18 cellular contexts compared by ENCODE assay signal in the genomic region with DNA sequence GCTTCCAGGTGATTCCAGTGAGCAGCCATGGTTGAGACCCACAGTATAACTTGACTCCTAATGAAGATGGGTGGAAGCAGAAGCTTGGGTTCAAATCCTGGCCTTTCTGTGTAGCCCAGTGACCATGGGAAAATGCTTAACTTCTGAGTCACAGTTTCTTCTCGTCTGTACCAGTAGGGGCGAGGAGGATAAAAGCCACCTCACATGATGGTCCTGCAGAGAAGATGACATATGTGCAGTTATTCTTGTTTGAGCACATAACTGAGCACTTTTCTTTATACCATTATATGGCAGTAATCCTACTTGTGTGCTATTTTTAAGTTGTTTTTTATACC. TPM values are rescaled to one million over a fixed set of nuclear protein-coding genes. Genes with fewer than 3 reads are reported as not detected.
DNase-seq lines count a peak whose midpoint lies in the region; ATAC-seq, FAIRE-seq and TF ChIP-seq lines count a peak whose summit lies in the region.
"Had no signal": no experiment of that assay in that cellular context is flagged by ENCODE, and none has a peak within 500 bp of the region (broad histone marks: within the 10 kb centered on the region; RNA-seq: fewer than 3 reads in every experiment).

No MANE protein-coding gene starts in this region.

- peaks cover 11 to 28% (median 19%) of the 10 kb centered on the region in 11 experiments for H3K27me3 ChIP-seq in BLaER1 treated with 17β-estradiol and CSF1 and Interleukin-3, amounts not matched to agents 10 nM and 100 nM
- H3K27me3 ChIP-seq in Loucy (ENCODE audit: insufficient read depth, low read length, poor library complexity, severe bottlenecking) (no peaks in the 10 kb centered on the region), K562 (ENCODE audit: control insufficient read depth in 2 of 2, insufficient read depth in 2 of 2, low read length in 2 of 2) (no peaks in the 10 kb centered on the region), neural progenitor cell (no peaks in the 10 kb centered on the region)

- no peak overlapping the region for H3K27ac Mint-ChIP-seq in neural progenitor cell

- no peak for ATAC-seq in K562
- ATAC-seq: GM12878 had no signal

- H3K9ac ChIP-seq in BLaER1 treated with 17β-estradiol and CSF1 and Interleukin-3, amounts not matched to agents 10 nM and 100 nM, result peak overlapping the region in 1 of 11 experiments; percentile 22; a peak in 1 of 22 replicates
- H3K9ac ChIP-seq in Loucy (ENCODE audit: low read depth, low read length, poor library complexity, severe bottlenecking) (peak overlapping the region; percentile 7), K562 (ENCODE audit: insufficient read depth in 1 of 2, low read depth in 2 of 2, low read length in 2 of 2) (no peak overlapping the region; a peak in 1 of 4 replicates), neural progenitor cell (no peak overlapping the region)

- H3K27me3 Mint-ChIP-seq in neural progenitor cell (ENCODE audit: insufficient read depth, low read depth), result peaks cover 8% of the 10 kb centered on the region

- TF ChIP-seq CTCF in Loucy (conservative IDR thresholded peaks at IDR 0.05; ENCODE audit: low read length) (no peak), K562 (IDR thresholded peaks at IDR 0.05 in 2 of 3, conservative IDR thresholded peaks at IDR 0.05 in 1 of 3; ENCODE audit: insufficient read depth in 2 of 3, low read depth in 1 of 3, low read length in 3 of 3) (no peak), neural progenitor cell (IDR thresholded peaks at IDR 0.05) (no peak)

- H3K4me3 Mint-ChIP-seq in neural progenitor cell, result no peak overlapping the region
- H3K4me3 Mint-ChIP-seq: central memory CD8-positive, alpha-beta T cell had no signal

- H3K9me3 Mint-ChIP-seq in neural progenitor cell, result no peaks in the 10 kb centered on the region
- H3K9me3 Mint-ChIP-seq: central memory CD8-positive, alpha-beta T cell had no signal

- peaks cover 35% of the 10 kb centered on the region for H3K4me1 Mint-ChIP-seq in neural progenitor cell

- H3K36me3 ChIP-seq in BLaER1 treated with 17β-estradiol and CSF1 and Interleukin-3, amounts not matched to agents 10 nM and 100 nM, result peaks cover 38 to 80% (median 64%) of the 10 kb centered on the region in 11 experiments
- peaks cover 40% of the 10 kb centered on the region; the same call in 1 of the 2 replicates for H3K36me3 ChIP-seq in Loucy (ENCODE audit: insufficient read depth, low read length)
- H3K36me3 ChIP-seq in K562 (ENCODE audit: control insufficient read depth, insufficient read depth, low read length), result peaks cover 60% of the 10 kb centered on the region
- H3K36me3 ChIP-seq in neural progenitor cell, result no peaks in the 10 kb centered on the region

- H3F3A ChIP-seq in Loucy (ENCODE audit: low read depth) (no peaks in the 10 kb centered on the region), neural progenitor cell (ENCODE audit: low read depth) (peaks cover 25% of the 10 kb centered on the region)

- no peaks in the 10 kb centered on the region for H3K9me2 ChIP-seq in Loucy (replicated peaks; ENCODE audit: low read depth, low read length)

- H2AFZ ChIP-seq in Loucy (ENCODE audit: low read length) (no peak overlapping the region), K562 (ENCODE audit: low read depth, low read length) (no peak overlapping the region), neural progenitor cell (replicated peaks) (no peak overlapping the region)

- BruUV-seq in K562 (replicated peaks; lab: Mats Ljungman, UMichigan), result no TSS peak

- H3K4me3 ChIP-seq in BLaER1 treated with 17β-estradiol and CSF1 and Interleukin-3, amounts not matched to agents 10 nM and 100 nM, result no peak overlapping the region
- H3K4me3 ChIP-seq in Loucy (ENCODE audit: low read length, poor library complexity, severe bottlenecking) (no peak overlapping the region), K562 (no peak overlapping the region), neural progenitor cell (no peak overlapping the region)
- H3K4me3 ChIP-seq: GM12878, prostate gland had no signal

- POLR2A ChIA-PET in K562 (lab: Yijun Ruan, JAX), result interaction anchor here (0.6 to 1.0 kb wide), 3 partner anchors 10 to 1163 kb away, joined by 3 read pairs; no protein-coding TSS in a partner anchor

- DNase-seq in K562 (ENCODE audit: extremely low read depth in 1 of 4, low spot score in 3 of 4), result no peak
- peak; percentile 36 for DNase-seq in glomerular visceral epithelial cell (ENCODE audit: extremely low spot score)
- DNase-seq in DMS 273 treated with DMSO at 0.1 percent for 48 hours (lab: John Stamatoyannopoulos, UW), result no peak
- DNase-seq in effector CD4-positive, alpha-beta T cell, result no peak
- DNase-seq in neural progenitor cell (ENCODE audit: low spot score), result no peak
- no peak for DNase-seq in DMS114 treated with DMSO at 0.1 percent for 48 hours (lab: John Stamatoyannopoulos, UW; ENCODE audit: unreplicated experiment)
- DNase-seq: activated naive CD4-positive, alpha-beta T cell; NCI-H510A; Right ventricle myocardium superior; stimulated activated CD4-positive, alpha-beta T cell treated with anti-CD3 and anti-CD28 coated beads, Interleukin-1b, Interleukin-23, amount 100 ng/mL, for 48 hours had no signal

- peak overlapping the region in 2 of 11 experiments; percentile 32 to 55; a peak in 3 of 22 replicates for H3K27ac ChIP-seq in BLaER1 treated with 17β-estradiol and CSF1 and Interleukin-3, amounts not matched to agents 10 nM and 100 nM
- H3K27ac ChIP-seq in K562 (ENCODE audit: extremely low read depth, low read depth, low read length) (no peak overlapping the region), neural progenitor cell (no peak overlapping the region)
- H3K27ac ChIP-seq: prostate gland had no signal

- H4K20me1 ChIP-seq in BLaER1 treated with 17β-estradiol and CSF1 and Interleukin-3, amounts not matched to agents 10 nM and 100 nM, result peaks cover 33 to 92% (median 83%) of the 10 kb centered on the region in 11 experiments; a peak in 21 of 22 replicates
- peaks cover 27% of the 10 kb centered on the region for H4K20me1 ChIP-seq in Loucy (ENCODE audit: insufficient read depth, low read length, poor library complexity, severe bottlenecking)
- peaks cover 5% of the 10 kb centered on the region; the same call in 1 of the 2 replicates for H4K20me1 ChIP-seq in K562 (replicated peaks; ENCODE audit: control insufficient read depth, insufficient read depth, low read length)
- H4K20me1 ChIP-seq in neural progenitor cell (ENCODE audit: low read depth), result peaks cover 26% of the 10 kb centered on the region

- no peak for TF ChIP-seq EP300 in K562 (IDR thresholded peaks at IDR 0.05; ENCODE audit: low read length)

- peaks cover 22% of the 10 kb centered on the region for H3K36me3 Mint-ChIP-seq in neural progenitor cell

- peaks cover 45 to 73% (median 66%) of the 10 kb centered on the region in 10 experiments for H3K4me1 ChIP-seq in BLaER1 treated with 17β-estradiol and CSF1 and Interleukin-3, amounts not matched to agents 10 nM and 100 nM
- H3K4me1 ChIP-seq in Loucy (ENCODE audit: insufficient read depth, low read length, poor library complexity, severe bottlenecking) (peaks cover 42% of the 10 kb centered on the region), K562 (replicated peaks in 1 of 2; ENCODE audit: control insufficient read depth in 2 of 2, insufficient read depth in 2 of 2, low read length in 2 of 2) (peaks cover 10 to 24% of the 10 kb centered on the region in 2 experiments; a peak in 4 of 5 replicates), neural progenitor cell (peaks cover 6% of the 10 kb centered on the region)

- peak; percentile 35 for FAIRE-seq in K562 (lab: Jason Lieb, UNC)
- FAIRE-seq: GM12878, H1, islet of Langerhans, urothelium cell line had no signal

- intact Hi-C loops in K562 (cut with micrococcal nuclease), result no loop called here

- TF ChIP-seq RAD21 in K562 (CRISPR knock-in tag; conservative IDR thresholded peaks at IDR 0.05 in 1 of 2, IDR thresholded peaks at IDR 0.05 in 1 of 2), result no peak

- H3K9me3 ChIP-seq in BLaER1 treated with 17β-estradiol and CSF1 and Interleukin-3, amounts not matched to agents 10 nM and 100 nM (replicated peaks in 1 of 11), result no peaks in the 10 kb centered on the region
- no peaks in the 10 kb centered on the region for H3K9me3 ChIP-seq in Loucy (ENCODE audit: insufficient read depth, low read depth, low read length)
- H3K9me3 ChIP-seq in K562 (replicated peaks; ENCODE audit: control insufficient read depth, insufficient read depth, low read depth, low read length), result no peaks in the 10 kb centered on the region
- no peaks in the 10 kb centered on the region for H3K9me3 ChIP-seq in neural progenitor cell (ENCODE audit: low read depth)
- H3K9me3 ChIP-seq: prostate gland had no signal

- no peaks in the 10 kb centered on the region for H3K9me1 ChIP-seq in K562 (ENCODE audit: control insufficient read depth, insufficient read depth, low read length)

- peak overlapping the region; percentile 2 to 94 (median 65); a peak in 15 of 22 replicates for H3K4me2 ChIP-seq in BLaER1 treated with 17β-estradiol and CSF1 and Interleukin-3, amounts not matched to agents 10 nM and 100 nM
- H3K4me2 ChIP-seq in Loucy (ENCODE audit: low read depth, low read length, poor library complexity, severe bottlenecking) (peak overlapping the region; percentile 95), K562 (ENCODE audit: insufficient read depth, low read length) (no peak overlapping the region), neural progenitor cell (no peak overlapping the region)

- WGBS in K562 (ENCODE audit: insufficient coverage, low coverage, missing lambda C conversion rate), result 54% methylated on average over 2 of the region's 2 CpGs

- in situ Hi-C loops in K562 (cut with MboI), result no loop called here

- CTCF ChIA-PET in K562 (lab: Yijun Ruan, JAX; ENCODE audit: low intra/inter-chr PET ratio), result no interaction called here

- TF ChIP-seq POLR2A in K562 (conservative IDR thresholded peaks at IDR 0.05), result no peak

- peaks cover 54% of the 10 kb centered on the region for H3K79me2 ChIP-seq in Loucy (ENCODE audit: insufficient read depth, low read length)
- H3K79me2 ChIP-seq in K562 (ENCODE audit: control insufficient read depth, insufficient read depth, low read length), result peaks cover 52% of the 10 kb centered on the region
- H3K79me2 ChIP-seq in neural progenitor cell (ENCODE audit: low read depth), result peaks cover 38% of the 10 kb centered on the region

RNA-seq across cellular contexts. Expression of a gene that starts 5.0 kb away (rescaled TPM):
- total RNA-seq in K562 (2011; cell fraction: chromatin; rRNA removed; ENCODE audit: low replicate concordance), result 15.1 and 39.4 TPM in 2 replicates
- total RNA-seq in K562 (2011; cell fraction: nucleolus; rRNA removed), result 48.2 and 68.0 TPM in 2 replicates
- 65.5 and 90.9 TPM in 2 replicates for total RNA-seq in K562 (2011; cell fraction: nucleoplasm; rRNA removed)
- total RNA-seq in K562 (2014; rRNA removed) (26.8 and 48.2 TPM in 2 replicates), K562 (2014; rRNA removed; fragmentation: Illumina TruSeq; extraction: Trizol) (23.3 and 30.5 TPM in 2 replicates), K562 (2015; rRNA removed; fragmentation: Illumina TruSeq; extraction: Trizol) (31.3 and 32.7 TPM in 2 replicates), K562 (2021) (69.8 and 79.0 TPM in 2 replicates), neural progenitor cell (ENCODE audit: low replicate concordance) (22.4 and 23.6 TPM in 2 replicates)
- polyA plus RNA-seq in K562 (2011; rRNA removed) (16.2 and 24.9 TPM in 2 replicates), K562 (2014; fragmentation: Illumina TruSeq; extraction: Trizol) (71.3 and 83.1 TPM in 2 replicates), K562 (2014; fragmentation: Nextera tagmentation; extraction: Ambion mirVana) (10 to 100 TPM in 1 of 2 experiments, 1 to 10 TPM in 1; 9.2 to 18.3 TPM), K562 (2014; rRNA removed) (31.7 and 44.0 TPM in 2 replicates)
- 21.6 and 39.6 TPM in 2 replicates for polyA plus RNA-seq in K562 (2011; cell fraction: cytosol; rRNA removed)
- 16.5 and 20.7 TPM in 2 replicates for polyA plus RNA-seq in K562 (2011; cell fraction: nucleus; rRNA removed)
- 43.2 and 51.4 TPM in 2 replicates for polyA plus RNA-seq in K562 (2012)
- polyA minus RNA-seq in K562 (2011; rRNA and poly(A)+ RNA removed), result 10.7 and 12.1 TPM in 2 replicates
- polyA minus RNA-seq in K562 (2011; cell fraction: cytosol; rRNA and poly(A)+ RNA removed), result 20.4 and 24.0 TPM in 2 replicates
- 5.5 and 8.0 TPM in 2 replicates for polyA minus RNA-seq in K562 (2011; cell fraction: nucleus; rRNA and poly(A)+ RNA removed)

RNA-seq across cellular contexts. Expression of a gene that starts 5.4 kb away (rescaled TPM):
- total RNA-seq in K562 (2011; cell fraction: chromatin; rRNA removed; ENCODE audit: low replicate concordance), result 0.77 and 2.6 TPM in 2 replicates
- 1.4 and 2.5 TPM in 2 replicates for total RNA-seq in K562 (2011; cell fraction: nucleolus; rRNA removed)
- 1.2 and 2.1 TPM in 2 replicates for total RNA-seq in K562 (2011; cell fraction: nucleoplasm; rRNA removed)
- total RNA-seq in K562 (2014; rRNA removed) (0.12 and 0.14 TPM in 2 replicates), K562 (2014; rRNA removed; fragmentation: Illumina TruSeq; extraction: Trizol) (not detected in 2 replicates), K562 (2015; rRNA removed; fragmentation: Illumina TruSeq; extraction: Trizol) (0.04 TPM in 1 of 2 replicates, not detected in the other), K562 (2021) (0.24 and 0.47 TPM in 2 replicates), neural progenitor cell (ENCODE audit: low replicate concordance) (34.0 and 77.2 TPM in 2 replicates)
- polyA plus RNA-seq in K562 (2011; rRNA removed) (0.18 and 0.20 TPM in 2 replicates), K562 (2014; fragmentation: Illumina TruSeq; extraction: Trizol) (not detected in 2 replicates), K562 (2014; fragmentation: Nextera tagmentation; extraction: Ambion mirVana) (not detected), K562 (2014; rRNA removed) (0.93 and 1.1 TPM in 2 replicates)
- 0.03 and 0.30 TPM in 2 replicates for polyA plus RNA-seq in K562 (2011; cell fraction: cytosol; rRNA removed)
- polyA plus RNA-seq in K562 (2011; cell fraction: nucleus; rRNA removed), result 1.1 and 3.4 TPM in 2 replicates
- 0.12 and 0.26 TPM in 2 replicates for polyA plus RNA-seq in K562 (2012)
- 0.15 and 0.46 TPM in 2 replicates for polyA minus RNA-seq in K562 (2011; rRNA and poly(A)+ RNA removed)
- 0.73 and 1.4 TPM in 2 replicates for polyA minus RNA-seq in K562 (2011; cell fraction: cytosol; rRNA and poly(A)+ RNA removed)
- polyA minus RNA-seq in K562 (2011; cell fraction: nucleus; rRNA and poly(A)+ RNA removed), result 1.8 and 2.2 TPM in 2 replicates

RNA-seq across cellular contexts. Expression of a gene that starts 12.5 kb away (rescaled TPM):
- total RNA-seq in K562 (2011; cell fraction: chromatin; rRNA removed; ENCODE audit: low replicate concordance), result 44.6 and 81.5 TPM in 2 replicates
- total RNA-seq in K562 (2011; cell fraction: nucleolus; rRNA removed), result 57.1 and 61.7 TPM in 2 replicates
- 54.4 and 88.4 TPM in 2 replicates for total RNA-seq in K562 (2011; cell fraction: nucleoplasm; rRNA removed)
- total RNA-seq in K562 (2014; rRNA removed) (93.5 and 122 TPM in 2 replicates), K562 (2014; rRNA removed; fragmentation: Illumina TruSeq; extraction: Trizol) (58.4 and 68.0 TPM in 2 replicates), K562 (2015; rRNA removed; fragmentation: Illumina TruSeq; extraction: Trizol) (84.9 and 89.6 TPM in 2 replicates), K562 (2021) (193 and 208 TPM in 2 replicates), neural progenitor cell (ENCODE audit: low replicate concordance) (34.5 and 72.7 TPM in 2 replicates)
- polyA plus RNA-seq in K562 (2011; rRNA removed) (31.5 and 61.8 TPM in 2 replicates), K562 (2014; fragmentation: Illumina TruSeq; extraction: Trizol) (212 and 213 TPM in 2 replicates), K562 (2014; fragmentation: Nextera tagmentation; extraction: Ambion mirVana) (10 to 100 TPM in 1 of 2 experiments, 1 to 10 TPM in 1; 9.4 to 16.5 TPM), K562 (2014; rRNA removed) (73.1 and 73.2 TPM in 2 replicates)
- polyA plus RNA-seq in K562 (2011; cell fraction: cytosol; rRNA removed), result 40.2 and 96.7 TPM in 2 replicates
- 41.7 and 70.4 TPM in 2 replicates for polyA plus RNA-seq in K562 (2011; cell fraction: nucleus; rRNA removed)
- 146 and 194 TPM in 2 replicates for polyA plus RNA-seq in K562 (2012)
- polyA minus RNA-seq in K562 (2011; rRNA and poly(A)+ RNA removed), result 23.9 and 28.7 TPM in 2 replicates
- 53.3 and 75.9 TPM in 2 replicates for polyA minus RNA-seq in K562 (2011; cell fraction: cytosol; rRNA and poly(A)+ RNA removed)
- 41.1 and 43.4 TPM in 2 replicates for polyA minus RNA-seq in K562 (2011; cell fraction: nucleus; rRNA and poly(A)+ RNA removed)

RNA-seq across cellular contexts. Expression of a gene that starts 33.1 kb away (rescaled TPM):
- not detected in 2 replicates for total RNA-seq in K562 (2011; cell fraction: chromatin; rRNA removed; ENCODE audit: low replicate concordance)
- total RNA-seq in K562 (2011; cell fraction: nucleolus; rRNA removed), result not detected in 2 replicates
- not detected in 2 replicates for total RNA-seq in K562 (2011; cell fraction: nucleoplasm; rRNA removed)
- not detected in 2 replicates for total RNA-seq in K562 (2014; rRNA removed)
- not detected in 2 replicates for total RNA-seq in K562 (2014; rRNA removed; fragmentation: Illumina TruSeq; extraction: Trizol)
- not detected in 2 replicates for total RNA-seq in K562 (2015; rRNA removed; fragmentation: Illumina TruSeq; extraction: Trizol)
- total RNA-seq in K562 (2021), result 0.27 and 0.45 TPM in 2 replicates
- polyA plus RNA-seq in K562 (2011; rRNA removed), result not detected in 2 replicates
- not detected in 2 replicates for polyA plus RNA-seq in K562 (2011; cell fraction: cytosol; rRNA removed)
- polyA plus RNA-seq in K562 (2011; cell fraction: nucleus; rRNA removed), result not detected in 2 replicates
- polyA plus RNA-seq in K562 (2012), result not detected in 2 replicates
- polyA plus RNA-seq in K562 (2014; fragmentation: Illumina TruSeq; extraction: Trizol), result not detected in 2 replicates
- not detected for polyA plus RNA-seq in K562 (2014; fragmentation: Nextera tagmentation; extraction: Ambion mirVana)
- 0.07 TPM in 1 of 2 replicates, not detected in the other for polyA plus RNA-seq in K562 (2014; rRNA removed)
- polyA minus RNA-seq in K562 (2011; rRNA and poly(A)+ RNA removed), result not detected in 2 replicates
- not detected in 2 replicates for polyA minus RNA-seq in K562 (2011; cell fraction: cytosol; rRNA and poly(A)+ RNA removed)
- not detected in 2 replicates for polyA minus RNA-seq in K562 (2011; cell fraction: nucleus; rRNA and poly(A)+ RNA removed)
- 1.4 and 3.3 TPM in 2 replicates for total RNA-seq in neural progenitor cell (ENCODE audit: low replicate concordance)

RNA-seq across cellular contexts. Expression of a gene that starts 51.6 kb away (rescaled TPM):
- total RNA-seq in K562 (2011; cell fraction: chromatin; rRNA removed; ENCODE audit: low replicate concordance), result not detected in 2 replicates
- total RNA-seq in K562 (2011; cell fraction: nucleolus; rRNA removed), result not detected in 2 replicates
- not detected in 2 replicates for total RNA-seq in K562 (2011; cell fraction: nucleoplasm; rRNA removed)
- total RNA-seq in K562 (2014; rRNA removed) (not detected in 2 replicates), K562 (2014; rRNA removed; fragmentation: Illumina TruSeq; extraction: Trizol) (not detected in 2 replicates), K562 (2015; rRNA removed; fragmentation: Illumina TruSeq; extraction: Trizol) (not detected in 2 replicates), K562 (2021) (not detected in 2 replicates), neural progenitor cell (ENCODE audit: low replicate concordance) (not detected in 2 replicates)
- polyA plus RNA-seq in K562 (2011; rRNA removed) (0.11 and 0.12 TPM in 2 replicates), K562 (2014; fragmentation: Illumina TruSeq; extraction: Trizol) (not detected in 2 replicates), K562 (2014; fragmentation: Nextera tagmentation; extraction: Ambion mirVana) (not detected), K562 (2014; rRNA removed) (0.15 TPM in 1 of 2 replicates, not detected in the other)
- 0.04 and 0.66 TPM in 2 replicates for polyA plus RNA-seq in K562 (2011; cell fraction: cytosol; rRNA removed)
- 0.70 and 0.72 TPM in 2 replicates for polyA plus RNA-seq in K562 (2011; cell fraction: nucleus; rRNA removed)
- 0.08 TPM in 1 of 2 replicates, not detected in the other for polyA plus RNA-seq in K562 (2012)
- polyA minus RNA-seq in K562 (2011; rRNA and poly(A)+ RNA removed), result not detected in 2 replicates
- polyA minus RNA-seq in K562 (2011; cell fraction: cytosol; rRNA and poly(A)+ RNA removed), result not detected in 2 replicates
- polyA minus RNA-seq in K562 (2011; cell fraction: nucleus; rRNA and poly(A)+ RNA removed), result 0.56 TPM in 1 of 2 replicates, not detected in the other
- total RNA-seq: GM12878, H1, Right ventricle myocardium superior had no signal
- polyA plus RNA-seq: GM12878, H1 had no signal

Comparison
In these comparisons a context has a peak if more than half of its experiments do, and no peak if none do; other contexts are left out.
1. H3K4me2 ChIP-seq: peak in BLaER1 treated with 17β-estradiol and CSF1 and Interleukin-3, amounts not matched to agents 10 nM and 100 nM (11 of 11) and Loucy (single experiment); none in K562 (single experiment) and neural progenitor cell (single experiment).